ENCODE assay signal across 8 cellular contexts in genomic region chr16:30775131-30775380, GRCh38. TPM values are rescaled to one million over a fixed set of nuclear protein-coding genes. Genes with fewer than 3 reads are reported as not detected.
DNase-seq lines count a peak whose midpoint lies in the region; TF ChIP-seq lines count a peak whose summit lies in the region.

No MANE protein-coding gene starts in this region.

- peak overlapping the region; percentile 95 for H3K27ac Mint-ChIP-seq in endodermal cell
- no peak overlapping the region for H3K27ac Mint-ChIP-seq in neural progenitor cell

- no peaks in the 10 kb centered on the region for H3K27me3 ChIP-seq in BLaER1 treated with 17β-estradiol and CSF1 and Interleukin-3, amounts not matched to agents 10 nM and 100 nM
- H3K27me3 ChIP-seq in OCI-LY1 (ENCODE audit: insufficient read depth, low read length) (no peaks in the 10 kb centered on the region), endodermal cell (ENCODE audit: control insufficient read depth, insufficient read depth, low read length, poor library complexity, severe bottlenecking) (no peaks in the 10 kb centered on the region), neural progenitor cell (no peaks in the 10 kb centered on the region)

- DNase-seq in endodermal cell, result no peak
- no peak for DNase-seq in neural progenitor cell (ENCODE audit: low spot score)
- no peak for DNase-seq in AG20443 (ENCODE audit: low spot score)
- no peak for DNase-seq in kidney glomerular epithelial cell (lab: John Stamatoyannopoulos, UW)
- no peak for DNase-seq in NOMO-1 treated with DMSO at 0.1 percent for 48 hours (lab: John Stamatoyannopoulos, UW; ENCODE audit: unreplicated experiment)
- no peak for DNase-seq in hypothalamus (lab: John Stamatoyannopoulos, UW)

- H3K9me3 Mint-ChIP-seq in endodermal cell, result no peaks in the 10 kb centered on the region
- H3K9me3 Mint-ChIP-seq in neural progenitor cell, result no peaks in the 10 kb centered on the region

- H3K4me1 Mint-ChIP-seq in endodermal cell (peaks cover 13% of the 10 kb centered on the region), neural progenitor cell (peaks cover 26% of the 10 kb centered on the region)

- peak overlapping the region; percentile 83 to 99 (median 92) for H3K4me2 ChIP-seq in BLaER1 treated with 17β-estradiol and CSF1 and Interleukin-3, amounts not matched to agents 10 nM and 100 nM
- peak overlapping the region; percentile 37 for H3K4me2 ChIP-seq in OCI-LY1 (ENCODE audit: low read length)
- peak overlapping the region; percentile 100 for H3K4me2 ChIP-seq in neural progenitor cell

- 18 to 31% methylated on average over 11 to 14 of the region's 14 CpGs for WGBS in endodermal cell (ENCODE audit: insufficient coverage in 1 of 2, insufficient read length in 1 of 2), 2 experiments

- H4K20me1 ChIP-seq in BLaER1 treated with 17β-estradiol and CSF1 and Interleukin-3, amounts not matched to agents 10 nM and 100 nM, result peaks cover 0 to 76% (median 62%) of the 10 kb centered on the region in 11 experiments; a peak in 17 of 22 replicates
- H4K20me1 ChIP-seq in OCI-LY1 (ENCODE audit: insufficient read depth, low read length) (no peaks in the 10 kb centered on the region), neural progenitor cell (ENCODE audit: low read depth) (peaks cover 53% of the 10 kb centered on the region)

- no peaks in the 10 kb centered on the region for H3F3A ChIP-seq in OCI-LY1 (ENCODE audit: insufficient read depth, low read length)
- peaks cover 52% of the 10 kb centered on the region for H3F3A ChIP-seq in neural progenitor cell (ENCODE audit: low read depth)

- H3K4me3 ChIP-seq in BLaER1 treated with 17β-estradiol and CSF1 and Interleukin-3, amounts not matched to agents 10 nM and 100 nM, result peak overlapping the region; percentile 63 to 88 (median 79)
- H3K4me3 ChIP-seq in OCI-LY1 (ENCODE audit: low read depth, low read length, poor library complexity, severe bottlenecking), result peak overlapping the region; percentile 52
- peak overlapping the region; percentile 84 for H3K4me3 ChIP-seq in endodermal cell (ENCODE audit: low read length)
- H3K4me3 ChIP-seq in neural progenitor cell, result peak overlapping the region; percentile 79

- TF ChIP-seq CTCF in OCI-LY1 (IDR thresholded peaks at IDR 0.05; ENCODE audit: low read length) (no peak), endodermal cell (conservative IDR thresholded peaks at IDR 0.05) (no peak), neural progenitor cell (IDR thresholded peaks at IDR 0.05) (no peak)

- H3K79me2 ChIP-seq in OCI-LY1 (ENCODE audit: insufficient read depth, low read length) (no peaks in the 10 kb centered on the region), neural progenitor cell (ENCODE audit: low read depth) (peaks cover 9% of the 10 kb centered on the region)

- H3K4me3 Mint-ChIP-seq in endodermal cell (peak overlapping the region; percentile 82), neural progenitor cell (peak overlapping the region; percentile 96)

- H2AFZ ChIP-seq in OCI-LY1 (ENCODE audit: low read length), result no peak overlapping the region
- H2AFZ ChIP-seq in neural progenitor cell (replicated peaks), result no peak overlapping the region

- H3K4me1 ChIP-seq in BLaER1 treated with 17β-estradiol and CSF1 and Interleukin-3, amounts not matched to agents 10 nM and 100 nM, result peaks cover 24 to 49% (median 34%) of the 10 kb centered on the region in 10 experiments
- no peaks in the 10 kb centered on the region for H3K4me1 ChIP-seq in OCI-LY1 (ENCODE audit: insufficient read depth, low read length, severe bottlenecking)
- no peaks in the 10 kb centered on the region for H3K4me1 ChIP-seq in endodermal cell (ENCODE audit: control insufficient read depth, insufficient read depth, low read length)
- H3K4me1 ChIP-seq in neural progenitor cell, result peaks cover 11% of the 10 kb centered on the region

- H3K36me3 Mint-ChIP-seq in endodermal cell (ENCODE audit: low read depth) (peaks cover 34% of the 10 kb centered on the region), neural progenitor cell (peaks cover 24% of the 10 kb centered on the region)

- H3K9me3 ChIP-seq in BLaER1 treated with 17β-estradiol and CSF1 and Interleukin-3, amounts not matched to agents 10 nM and 100 nM (replicated peaks in 1 of 11), result no peaks in the 10 kb centered on the region
- H3K9me3 ChIP-seq in OCI-LY1 (ENCODE audit: low read length) (no peaks in the 10 kb centered on the region), endodermal cell (ENCODE audit: control insufficient read depth, low read length) (no peaks in the 10 kb centered on the region), neural progenitor cell (ENCODE audit: low read depth) (no peaks in the 10 kb centered on the region)

- H3K27me3 Mint-ChIP-seq in endodermal cell (ENCODE audit: insufficient read depth) (no peaks in the 10 kb centered on the region), neural progenitor cell (ENCODE audit: insufficient read depth, low read depth) (peaks cover 19% of the 10 kb centered on the region)

- peak overlapping the region; percentile 83 to 97 (median 90); a peak in 21 of 22 replicates for H3K9ac ChIP-seq in BLaER1 treated with 17β-estradiol and CSF1 and Interleukin-3, amounts not matched to agents 10 nM and 100 nM
- no peak overlapping the region; the same call in 1 of the 2 replicates for H3K9ac ChIP-seq in OCI-LY1 (ENCODE audit: low read length)
- peak overlapping the region; percentile 84 for H3K9ac ChIP-seq in endodermal cell (ENCODE audit: extremely low read depth, low read length, poor library complexity, severe bottlenecking)
- H3K9ac ChIP-seq in neural progenitor cell, result no peak overlapping the region

- no peaks in the 10 kb centered on the region for H3K9me2 ChIP-seq in OCI-LY1 (ENCODE audit: low read depth, low read length)

- H3K27ac ChIP-seq in BLaER1 treated with 17β-estradiol and CSF1 and Interleukin-3, amounts not matched to agents 10 nM and 100 nM, result peak overlapping the region in 10 of 11 experiments; percentile 79 to 95 (median 91); a peak in 18 of 22 replicates
- H3K27ac ChIP-seq in OCI-LY1 (ENCODE audit: low read depth, low read length, poor library complexity, severe bottlenecking) (no peak overlapping the region), endodermal cell (ENCODE audit: low read depth, low read length) (no peak overlapping the region), neural progenitor cell (no peak overlapping the region)

- H3K36me3 ChIP-seq in BLaER1 treated with 17β-estradiol and CSF1 and Interleukin-3, amounts not matched to agents 10 nM and 100 nM, result peaks cover 36 to 76% (median 60%) of the 10 kb centered on the region in 11 experiments
- peaks cover 50% of the 10 kb centered on the region for H3K36me3 ChIP-seq in OCI-LY1 (ENCODE audit: insufficient read depth, low read length)
- H3K36me3 ChIP-seq in endodermal cell (ENCODE audit: control insufficient read depth, insufficient read depth, low read length), result peaks cover 44% of the 10 kb centered on the region
- no peaks in the 10 kb centered on the region for H3K36me3 ChIP-seq in neural progenitor cell

RNA-seq across cellular contexts. Expression of gene ZNF629, which starts 11.9 kb away (rescaled TPM):
- total RNA-seq in endodermal cell (10 to 100 TPM; 31.8 to 33.3 TPM), neural progenitor cell (ENCODE audit: low replicate concordance) (13.7 and 24.5 TPM in 2 replicates)
- polyA plus RNA-seq in endodermal cell (2013, experiment 1 of 2), result 24.3 TPM
- polyA plus RNA-seq in endodermal cell (2013, experiment 2 of 2), result 24.7 TPM

RNA-seq across cellular contexts. Expression of gene RNF40, which starts 12.9 kb away (rescaled TPM):
- total RNA-seq in endodermal cell (10 to 100 TPM; 88.4 to 95.8 TPM), neural progenitor cell (ENCODE audit: low replicate concordance) (45.6 and 77.3 TPM in 2 replicates)
- polyA plus RNA-seq in endodermal cell (2013, experiment 1 of 2), result 89.1 TPM
- 85.4 TPM for polyA plus RNA-seq in endodermal cell (2013, experiment 2 of 2)

RNA-seq across cellular contexts. Expression of gene CFAP119, which starts 13.2 kb away (rescaled TPM):
- total RNA-seq in endodermal cell (10 to 100 TPM in 1 of 2 donors, 1 to 10 TPM in 1; 6.9 to 12.6 TPM), neural progenitor cell (ENCODE audit: low replicate concordance) (0.56 and 8.0 TPM in 2 replicates)
- 8.2 TPM for polyA plus RNA-seq in endodermal cell (2013, experiment 1 of 2)
- polyA plus RNA-seq in endodermal cell (2013, experiment 2 of 2), result 9.1 TPM

RNA-seq across cellular contexts. Expression of gene PHKG2, which starts 26.8 kb away (rescaled TPM):
- total RNA-seq in endodermal cell (10 to 100 TPM; 49.8 to 54.8 TPM), neural progenitor cell (ENCODE audit: low replicate concordance) (20.2 and 31.4 TPM in 2 replicates)
- 33.9 TPM for polyA plus RNA-seq in endodermal cell (2013, experiment 1 of 2)
- 33.8 TPM for polyA plus RNA-seq in endodermal cell (2013, experiment 2 of 2)

Comparison
In these comparisons a context has a peak if more than half of its experiments do, and no peak if none do; other contexts are left out.
1. H3K27ac ChIP-seq: peak in BLaER1 treated with 17β-estradiol and CSF1 and Interleukin-3, amounts not matched to agents 10 nM and 100 nM (10 of 11); none in OCI-LY1 (single experiment), endodermal cell (single experiment) and neural progenitor cell (single experiment).
2. H3K4me2 ChIP-seq: peak in every context shown above with its lines; median percentile 100 in neural progenitor cell; 92 in BLaER1 treated with 17β-estradiol and CSF1 and Interleukin-3, amounts not matched to agents 10 nM and 100 nM; 37 in OCI-LY1.
3. H3K9ac ChIP-seq: peak in BLaER1 treated with 17β-estradiol and CSF1 and Interleukin-3, amounts not matched to agents 10 nM and 100 nM (11 of 11) and endodermal cell (single experiment); none in OCI-LY1 (single experiment) and neural progenitor cell (single experiment).
4. Peak in every context shown above with its lines, with median percentiles within 50 percentile points of each other: H3K4me3 ChIP-seq.